In genomic region chr6:42007286-42007685, GRCh38 we compare ENCODE assay signal across 10 cellular contexts. TPM values are rescaled to one million over a fixed set of nuclear protein-coding genes. Genes with fewer than 3 reads are reported as not detected.
DNase-seq lines count a peak whose midpoint lies in the region; ATAC-seq and TF ChIP-seq lines count a peak whose summit lies in the region.
"Had no signal": no experiment of that assay in that cellular context is flagged by ENCODE, and none has a peak within 500 bp of the region (broad histone marks: within the 10 kb centered on the region; RNA-seq: fewer than 3 reads in every experiment).

No MANE protein-coding gene starts in this region.

- peaks cover 65% of the 10 kb centered on the region for H3K4me1 Mint-ChIP-seq in CD8-positive, alpha-beta T cell (ENCODE audit: low read depth)
- H3K4me1 Mint-ChIP-seq in IgD-negative memory B cell: peaks cover 36 to 37% (median 36%) of the 10 kb centered on the region in 3 donors
- H3K4me1 Mint-ChIP-seq in activated naive CD8-positive, alpha-beta T cell treated with anti-CD3 and anti-CD28 coated beads, Interleukin-2, amount 10 ng/mL, durations not matched to agents 7 days and 5 days: peaks cover 51% of the 10 kb centered on the region

- H3K4me3 Mint-ChIP-seq in CD8-positive, alpha-beta T cell: peak overlapping the region; percentile 56
- H3K4me3 Mint-ChIP-seq in IgD-negative memory B cell: peak overlapping the region in 2 of 4 donors; percentile 72 to 81
- peak overlapping the region; percentile 78 for H3K4me3 Mint-ChIP-seq in activated naive CD8-positive, alpha-beta T cell treated with anti-CD3 and anti-CD28 coated beads, Interleukin-2, amount 10 ng/mL, durations not matched to agents 7 days and 5 days
- H3K4me3 Mint-ChIP-seq: neural progenitor cell had no signal

- H3K27ac ChIP-seq in CD8-positive, alpha-beta T cell (ENCODE audit: low read depth, low read length): no peak overlapping the region
- no peak overlapping the region for H3K27ac ChIP-seq in colonic mucosa
- H3K27ac ChIP-seq: neural progenitor cell had no signal

- H3K9me3 Mint-ChIP-seq in CD8-positive, alpha-beta T cell: no peaks in the 10 kb centered on the region
- H3K9me3 Mint-ChIP-seq in IgD-negative memory B cell: no peaks in the 10 kb centered on the region
- H3K9me3 Mint-ChIP-seq in activated naive CD8-positive, alpha-beta T cell treated with anti-CD3 and anti-CD28 coated beads, Interleukin-2, amount 10 ng/mL, durations not matched to agents 7 days and 5 days: no peaks in the 10 kb centered on the region
- H3K9me3 Mint-ChIP-seq: neural progenitor cell had no signal

- H3K4me3 ChIP-seq in CD8-positive, alpha-beta T cell (ENCODE audit: low read depth, low read length): no peak overlapping the region
- H3K4me3 ChIP-seq in BE2C (ENCODE audit: low read depth, low read length) (no peak overlapping the region), colonic mucosa (no peak overlapping the region)
- H3K4me3 ChIP-seq: neural progenitor cell had no signal

- H3K9ac ChIP-seq in colonic mucosa (ENCODE audit: low read depth in 2 of 2, low read length in 2 of 2): no peak overlapping the region
- H3K9ac ChIP-seq: neural progenitor cell had no signal

- H3K27me3 ChIP-seq in CD8-positive, alpha-beta T cell (ENCODE audit: insufficient read depth, low read length): no peaks in the 10 kb centered on the region
- no peaks in the 10 kb centered on the region for H3K27me3 ChIP-seq in BE2C
- H3K27me3 ChIP-seq in colonic mucosa: no peaks in the 10 kb centered on the region
- H3K27me3 ChIP-seq: neural progenitor cell had no signal

- H3K27ac Mint-ChIP-seq in CD8-positive, alpha-beta T cell: peak overlapping the region; percentile 97
- peak overlapping the region; percentile 11 to 61 (median 60) for H3K27ac Mint-ChIP-seq in IgD-negative memory B cell
- peak overlapping the region; percentile 98 for H3K27ac Mint-ChIP-seq in activated naive CD8-positive, alpha-beta T cell treated with anti-CD3 and anti-CD28 coated beads, Interleukin-2, amount 10 ng/mL, durations not matched to agents 7 days and 5 days
- H3K27ac Mint-ChIP-seq: neural progenitor cell had no signal

- no peaks in the 10 kb centered on the region for H3K27me3 Mint-ChIP-seq in CD8-positive, alpha-beta T cell (ENCODE audit: low read depth)
- H3K27me3 Mint-ChIP-seq in IgD-negative memory B cell: peaks cover 3% of the 10 kb centered on the region
- no peaks in the 10 kb centered on the region for H3K27me3 Mint-ChIP-seq in activated naive CD8-positive, alpha-beta T cell treated with anti-CD3 and anti-CD28 coated beads, Interleukin-2, amount 10 ng/mL, durations not matched to agents 7 days and 5 days

- peaks cover 8% of the 10 kb centered on the region for H3K36me3 ChIP-seq in CD8-positive, alpha-beta T cell (ENCODE audit: insufficient read depth, low read length)
- H3K36me3 ChIP-seq in BE2C (no peaks in the 10 kb centered on the region), colonic mucosa (no peaks in the 10 kb centered on the region)
- H3K36me3 ChIP-seq: neural progenitor cell had no signal

- peak in 1 of 7 experiments; percentile 17 for DNase-seq in CD8-positive, alpha-beta T cell
- DNase-seq in activated naive CD8-positive, alpha-beta T cell treated with anti-CD3 and anti-CD28 coated beads, Interleukin-2, amount 10 ng/mL, durations not matched to agents 7 days and 5 days: no peak
- DNase-seq in posterior vena cava (ENCODE audit: low spot score) (peak; percentile 10), BE2C (no peak), colonic mucosa (no peak), AML-193 (lab: John Stamatoyannopoulos, UW) (no peak)
- DNase-seq: dermis blood vessel endothelial cell had no signal

- no peak for ATAC-seq in CD8-positive, alpha-beta T cell
- no peak for ATAC-seq in activated naive CD8-positive, alpha-beta T cell treated with anti-CD3 and anti-CD28 coated beads, Interleukin-2, amount 10 ng/mL, durations not matched to agents 7 days and 5 days (ENCODE audit: low read depth)
- ATAC-seq: Panc1 had no signal

- intact Hi-C loops in CD8-positive, alpha-beta T cell (cut with DNase I, micrococcal nuclease): loop anchor here (5.0 kb wide), 2 partner anchors 35 kb away; no protein-coding TSS in a partner anchor
- intact Hi-C loops in posterior vena cava (cut with DNase I): no loop called here
- intact Hi-C loops in colonic mucosa (cut with DNase I): no loop called here

- POLR2A ChIA-PET in CD8-positive, alpha-beta T cell (lab: Charles Lee): interaction anchor here (1.4 to 1.6 kb wide), 3 partner anchors 16 to 38 kb away, joined by 3 to 6 read pairs (median 3); no protein-coding TSS in a partner anchor
- POLR2A ChIA-PET in activated naive CD8-positive, alpha-beta T cell treated with anti-CD3 and anti-CD28 coated beads, Interleukin-2, amount 10 ng/mL, durations not matched to agents 7 days and 5 days (lab: Charles Lee): interaction anchor here (0.7 to 4.2 kb wide), 11 partner anchors 9 to 220 kb away, joined by 3 to 38 read pairs (median 4); partner anchors contain the start of genes BYSL, CCND3, MED20 and TOMM6

- H3K9me3 ChIP-seq in CD8-positive, alpha-beta T cell (ENCODE audit: low read length): no peaks in the 10 kb centered on the region
- no peaks in the 10 kb centered on the region for H3K9me3 ChIP-seq in BE2C
- H3K9me3 ChIP-seq in colonic mucosa: no peaks in the 10 kb centered on the region

- CTCF ChIA-PET in CD8-positive, alpha-beta T cell (lab: Charles Lee): interaction anchor here (0.7 to 4.7 kb wide), 6 partner anchors 13 to 244 kb away, joined by 3 to 27 read pairs (median 4); partner anchors contain the start of gene TAF8

- H3K4me1 ChIP-seq in CD8-positive, alpha-beta T cell (ENCODE audit: insufficient read depth, low read length): peaks cover 67% of the 10 kb centered on the region
- H3K4me1 ChIP-seq in BE2C (no peaks in the 10 kb centered on the region), colonic mucosa (no peaks in the 10 kb centered on the region)

- peaks cover 60% of the 10 kb centered on the region for H3K36me3 Mint-ChIP-seq in CD8-positive, alpha-beta T cell
- H3K36me3 Mint-ChIP-seq in IgD-negative memory B cell: peaks cover 1% of the 10 kb centered on the region
- H3K36me3 Mint-ChIP-seq in activated naive CD8-positive, alpha-beta T cell treated with anti-CD3 and anti-CD28 coated beads, Interleukin-2, amount 10 ng/mL, durations not matched to agents 7 days and 5 days: peaks cover 15% of the 10 kb centered on the region
- H3K36me3 Mint-ChIP-seq: neural progenitor cell had no signal

- no peak for TF ChIP-seq CTCF in CD8-positive, alpha-beta T cell (IDR thresholded peaks at IDR 0.05)
- TF ChIP-seq CTCF in BE2C (IDR thresholded peaks at IDR 0.05; ENCODE audit: low read depth, low read length) (no peak), colonic mucosa (IDR thresholded peaks at IDR 0.05) (no peak)

RNA-seq across cellular contexts. Expression of gene TAF8, which starts 43.0 kb away (rescaled TPM):
- 10 to 100 TPM; 24.6 to 33.3 TPM for total RNA-seq in CD8-positive, alpha-beta T cell
- polyA plus RNA-seq in IgD-negative memory B cell: 22.2 TPM
- 10 to 100 TPM; 46.2 to 50.4 TPM for total RNA-seq in activated naive CD8-positive, alpha-beta T cell treated with anti-CD3 and anti-CD28 coated beads, Interleukin-2, amount 10 ng/mL, durations not matched to agents 7 days and 5 days
- total RNA-seq in posterior vena cava (10 to 100 TPM; 16.6 to 18.6 TPM), colonic mucosa (10 to 100 TPM; 20.5 to 21.2 TPM)
- polyA plus RNA-seq in BE2C (2012; ENCODE audit: insufficient read depth, insufficient read length, low read depth): 30.5 TPM

Comparison
In these comparisons a context has a peak if more than half of its experiments do, and no peak if none do; other contexts are left out.
1. intact Hi-C loops: an anchor here in CD8-positive, alpha-beta T cell (5.0 kb wide); none called in posterior vena cava and colonic mucosa.